Comparison of ENCODE assay signal across 24 cellular contexts in the genomic region with DNA sequence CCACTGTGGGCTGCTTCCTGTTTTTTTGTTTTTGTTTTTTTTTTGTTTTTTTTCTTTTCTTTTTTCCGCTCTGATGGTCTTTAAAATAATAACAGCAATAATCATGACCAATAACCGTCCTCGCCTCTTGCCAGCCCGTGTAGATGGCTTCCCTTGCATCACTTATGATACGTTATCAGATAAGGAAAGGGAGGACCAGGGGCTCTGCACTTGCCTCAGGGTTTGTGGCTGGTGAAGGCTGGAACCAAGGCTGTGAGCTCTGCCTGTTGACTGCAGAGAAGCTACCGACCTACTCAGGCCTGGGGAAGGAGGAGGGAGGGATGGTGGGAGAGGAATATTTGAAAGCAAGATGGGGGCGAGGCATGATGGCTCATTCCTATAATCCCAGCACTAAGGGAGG.
DNase-seq lines count a peak whose midpoint lies in the region; ATAC-seq lines count a peak whose summit lies in the region.
"Had no signal": no experiment of that assay in that cellular context is flagged by ENCODE, and none has a peak within 500 bp of the region (broad histone marks: within the 10 kb centered on the region; RNA-seq: fewer than 3 reads in every experiment).

No MANE protein-coding gene starts in this region.

- POLR2A ChIA-PET in T-cell (lab: Charles Lee), result no interaction called here

- H3K27me3 Mint-ChIP-seq in T-cell (no peaks in the 10 kb centered on the region), immature natural killer cell (ENCODE audit: low read depth in 3 of 3) (peaks cover 0 to 2% (median under 1%) of the 10 kb centered on the region in 3 donors)
- H3K27me3 Mint-ChIP-seq: activated CD4-positive, alpha-beta T cell treated with anti-CD3 and anti-CD28 coated beads for 36 hours had no signal

- ATAC-seq in activated naive CD4-positive, alpha-beta T cell treated with anti-CD3 and anti-CD28 coated beads, Interleukin-2, amount 50 U/mL, for 72 hours, result no peak
- ATAC-seq in T-cell (replicated peaks in 1 of 4), result no peak
- ATAC-seq: activated CD4-positive, alpha-beta T cell treated with anti-CD3 and anti-CD28 coated beads for 36 hours; body of pancreas; gastrocnemius medialis; lower lobe of right lung had no signal

- H3K4me3 Mint-ChIP-seq in T-cell (peak overlapping the region in 1 of 3 donors; percentile 53), immature natural killer cell (no peak overlapping the region)
- H3K4me3 Mint-ChIP-seq: activated CD4-positive, alpha-beta T cell treated with anti-CD3 and anti-CD28 coated beads for 36 hours; nephron progenitor cell had no signal

- H3K27ac Mint-ChIP-seq in activated naive CD4-positive, alpha-beta T cell treated with anti-CD3 and anti-CD28 coated beads, Interleukin-2, amount 50 U/mL, for 72 hours, result peak overlapping the region; percentile 24 to 54
- peak overlapping the region; percentile 88 to 91 for H3K27ac Mint-ChIP-seq in T-cell
- H3K27ac Mint-ChIP-seq in immature natural killer cell, result peak overlapping the region; percentile 75 to 86 (median 81)
- H3K27ac Mint-ChIP-seq: nephron progenitor cell had no signal

- no peak for DNase-seq in activated naive CD4-positive, alpha-beta T cell treated with anti-CD3 and anti-CD28 coated beads, Interleukin-2, amount 50 U/mL, for 72 hours (ENCODE audit: low spot score in 2 of 2)
- no peak for DNase-seq in activated naive CD4-positive, alpha-beta T cell treated with Interleukin-2 at 50 U/mL for 16 hours
- DNase-seq in T-cell (no peak), immature natural killer cell (no peak), DMS53 treated with DMSO at 0.1 percent for 48 hours (lab: John Stamatoyannopoulos, UW; ENCODE audit: unreplicated experiment) (no peak), NCI-H524 treated with DMSO at 0.1 percent for 48 hours (lab: John Stamatoyannopoulos, UW) (no peak), GM19240 (ENCODE audit: insufficient read length, low spot score) (no peak)
- DNase-seq: activated CD4-positive, alpha-beta T cell treated with anti-CD3 and anti-CD28 coated beads for 36 hours; activated gamma-delta T cell; adrenal gland; body of pancreas; C1 segment of cervical spinal cord; Calu3; cerebellar nuclear complex; gastrocnemius medialis; KBM-7; kidney glomerular epithelial cell; lower lobe of right lung; NCI-H1930; nephron progenitor cell; PC-9; stimulated activated naive CD4-positive, alpha-beta T cell; T-helper 9 cell; upper lobe of left lung had no signal

- CTCF ChIA-PET in T-cell (lab: Charles Lee), result no interaction called here

- peaks cover 9 to 22% (median 17%) of the 10 kb centered on the region in 3 donors for H3K4me1 Mint-ChIP-seq in T-cell
- peaks cover 7 to 19% of the 10 kb centered on the region in 2 donors for H3K4me1 Mint-ChIP-seq in immature natural killer cell

- H3K9me3 Mint-ChIP-seq in activated naive CD4-positive, alpha-beta T cell treated with anti-CD3 and anti-CD28 coated beads, Interleukin-2, amount 50 U/mL, for 72 hours, result no peaks in the 10 kb centered on the region
- H3K9me3 Mint-ChIP-seq in T-cell, result peaks cover 0 to 4% (median 0%) of the 10 kb centered on the region in 3 donors
- no peaks in the 10 kb centered on the region for H3K9me3 Mint-ChIP-seq in immature natural killer cell
- H3K9me3 Mint-ChIP-seq: nephron progenitor cell had no signal

- H3K36me3 Mint-ChIP-seq in activated naive CD4-positive, alpha-beta T cell treated with anti-CD3 and anti-CD28 coated beads, Interleukin-2, amount 50 U/mL, for 72 hours, result no peaks in the 10 kb centered on the region
- H3K36me3 Mint-ChIP-seq in T-cell (no peaks in the 10 kb centered on the region), immature natural killer cell (peaks cover 0 to 4% (median 0%) of the 10 kb centered on the region in 3 donors)

Comparison
In these comparisons a context has a peak if more than half of its experiments do, and no peak if none do; other contexts are left out.
1. H3K27ac Mint-ChIP-seq: peak in every context shown above with its lines; median percentile 90 in T-cell; 81 in immature natural killer cell; 39 in activated naive CD4-positive, alpha-beta T cell treated with anti-CD3 and anti-CD28 coated beads, Interleukin-2, amount 50 U/mL, for 72 hours.